10 cellular contexts compared by ENCODE assay signal in genomic region chr11:104799251-104799650, GRCh38.
DNase-seq lines count a peak whose midpoint lies in the region; ATAC-seq and TF ChIP-seq lines count a peak whose summit lies in the region.
"Had no signal": no experiment of that assay in that cellular context is flagged by ENCODE, and none has a peak within 500 bp of the region (broad histone marks: within the 10 kb centered on the region; RNA-seq: fewer than 3 reads in every experiment).

No MANE protein-coding gene starts in this region.

- peaks cover 0 to 9% (median 4%) of the 10 kb centered on the region in 7 donors for H3K9me3 Mint-ChIP-seq in CD4-positive, CD25-positive, alpha-beta regulatory T cell
- H3K9me3 Mint-ChIP-seq in activated CD4-positive, alpha-beta memory T cell treated with anti-CD3 and anti-CD28 coated beads for 36 hours, result peaks cover 12% of the 10 kb centered on the region
- peaks cover 24% of the 10 kb centered on the region for H3K9me3 Mint-ChIP-seq in mesothelial cell of epicardium

- peak; percentile 60 to 63 for ATAC-seq in CD4-positive, CD25-positive, alpha-beta regulatory T cell (ENCODE audit: low read depth in 2 of 2)
- ATAC-seq in GM19351 (IDR thresholded peaks at IDR 0.05; ENCODE audit: unreplicated experiment), result peak; percentile 90
- peak; percentile 82 for ATAC-seq in HG02981 (IDR thresholded peaks at IDR 0.05; ENCODE audit: unreplicated experiment)
- ATAC-seq: Panc1 had no signal

- no peaks in the 10 kb centered on the region for H3K27me3 ChIP-seq in CD4-positive, CD25-positive, alpha-beta regulatory T cell (ENCODE audit: control insufficient read depth, insufficient read depth, low read length)

- H3K27ac ChIP-seq in CD4-positive, CD25-positive, alpha-beta regulatory T cell (ENCODE audit: insufficient read depth, low read length, poor library complexity, severe bottlenecking), result peak overlapping the region; percentile 56

- CTCF ChIA-PET in activated CD4-positive, alpha-beta memory T cell treated with anti-CD3 and anti-CD28 coated beads for 36 hours (lab: Charles Lee), result interaction anchor here (0.7 kb wide), 1 partner anchor 583 kb away, joined by 3 read pairs; no protein-coding TSS in a partner anchor

- peak overlapping the region; percentile 86 to 100 (median 90) for H3K27ac Mint-ChIP-seq in CD4-positive, CD25-positive, alpha-beta regulatory T cell
- H3K27ac Mint-ChIP-seq in activated CD4-positive, alpha-beta memory T cell treated with anti-CD3 and anti-CD28 coated beads for 36 hours, result peak overlapping the region; percentile 58
- no peak overlapping the region for H3K27ac Mint-ChIP-seq in mesothelial cell of epicardium

- no peak for TF ChIP-seq CTCF in mesothelial cell of epicardium (IDR thresholded peaks at IDR 0.05; ENCODE audit: unreplicated experiment)

- peaks cover 5% of the 10 kb centered on the region in 2 experiments for H3K9me3 ChIP-seq in CD4-positive, CD25-positive, alpha-beta regulatory T cell (ENCODE audit: control insufficient read depth in 2 of 2, low read length in 2 of 2)

- H3K36me3 ChIP-seq in CD4-positive, CD25-positive, alpha-beta regulatory T cell (ENCODE audit: control insufficient read depth, insufficient read depth, low read length), result no peaks in the 10 kb centered on the region

- peaks cover 23% of the 10 kb centered on the region for H3K4me1 ChIP-seq in CD4-positive, CD25-positive, alpha-beta regulatory T cell (ENCODE audit: control insufficient read depth, insufficient read depth, low read length, poor library complexity, severe bottlenecking)

- peaks cover 3% of the 10 kb centered on the region for H3K36me3 Mint-ChIP-seq in CD4-positive, CD25-positive, alpha-beta regulatory T cell
- peaks cover 5% of the 10 kb centered on the region for H3K36me3 Mint-ChIP-seq in activated CD4-positive, alpha-beta memory T cell treated with anti-CD3 and anti-CD28 coated beads for 36 hours
- H3K36me3 Mint-ChIP-seq in mesothelial cell of epicardium, result peaks cover 10% of the 10 kb centered on the region

- intact Hi-C loops in activated CD4-positive, alpha-beta memory T cell treated with anti-CD3 and anti-CD28 coated beads for 36 hours (cut with micrococcal nuclease), result loop anchor here (2.0 to 5.0 kb wide), 2 partner anchors 34 to 118 kb away; no protein-coding TSS in a partner anchor

- peaks cover 30 to 40% (median 36%) of the 10 kb centered on the region in 4 donors for H3K4me1 Mint-ChIP-seq in CD4-positive, CD25-positive, alpha-beta regulatory T cell
- peaks cover 31% of the 10 kb centered on the region for H3K4me1 Mint-ChIP-seq in activated CD4-positive, alpha-beta memory T cell treated with anti-CD3 and anti-CD28 coated beads for 36 hours (ENCODE audit: low read depth)
- H3K4me1 Mint-ChIP-seq in mesothelial cell of epicardium, result peaks cover 8% of the 10 kb centered on the region

- peak in 1 of 3 donors; percentile 57 for DNase-seq in CD4-positive, CD25-positive, alpha-beta regulatory T cell
- no peak for DNase-seq in activated CD4-positive, alpha-beta memory T cell treated with anti-CD3 and anti-CD28 coated beads for 36 hours
- DNase-seq in NCI-H1092 treated with DMSO at 0.1 percent for 48 hours (lab: John Stamatoyannopoulos, UW) (no peak), mesothelial cell of epicardium (ENCODE audit: low spot score in 2 of 2, unreplicated experiment in 2 of 2) (no peak), dermis blood vessel endothelial cell (no peak), DMS79 treated with DMSO at 0.1 percent for 48 hours (lab: John Stamatoyannopoulos, UW) (no peak)
- DNase-seq: C1 segment of cervical spinal cord had no signal

- H3K27me3 Mint-ChIP-seq in CD4-positive, CD25-positive, alpha-beta regulatory T cell, result no peaks in the 10 kb centered on the region
- H3K27me3 Mint-ChIP-seq in activated CD4-positive, alpha-beta memory T cell treated with anti-CD3 and anti-CD28 coated beads for 36 hours, result no peaks in the 10 kb centered on the region
- no peaks in the 10 kb centered on the region for H3K27me3 Mint-ChIP-seq in mesothelial cell of epicardium (ENCODE audit: low read depth)

- H3K4me3 ChIP-seq in CD4-positive, CD25-positive, alpha-beta regulatory T cell (ENCODE audit: low read depth, low read length), result peak overlapping the region; percentile 93

- POLR2A ChIA-PET in activated CD4-positive, alpha-beta memory T cell treated with anti-CD3 and anti-CD28 coated beads for 36 hours (lab: Charles Lee), result no interaction called here

- peak overlapping the region; percentile 16 to 86 (median 72) for H3K4me3 Mint-ChIP-seq in CD4-positive, CD25-positive, alpha-beta regulatory T cell
- H3K4me3 Mint-ChIP-seq in activated CD4-positive, alpha-beta memory T cell treated with anti-CD3 and anti-CD28 coated beads for 36 hours, result peak overlapping the region; percentile 20
- H3K4me3 Mint-ChIP-seq in mesothelial cell of epicardium, result no peak overlapping the region
